ENCODE assay signal across 8 cellular contexts in genomic region chr10:74419491-74420466, GRCh38.
DNase-seq lines count a peak whose midpoint lies in the region; ATAC-seq, FAIRE-seq and TF ChIP-seq lines count a peak whose summit lies in the region.

No MANE protein-coding gene starts in this region.

- H3K27ac ChIP-seq in keratinocyte (ENCODE audit: control insufficient read depth, insufficient read depth, low read length) = no peak overlapping the region
- H3K27ac ChIP-seq in tibial nerve = no peak overlapping the region

- H3K4me2 ChIP-seq in keratinocyte (ENCODE audit: control insufficient read depth, extremely low read depth, insufficient read depth, low read depth, low read length) = no peak overlapping the region

- TF ChIP-seq EP300 in tibial nerve (IDR thresholded peaks at IDR 0.05) = no peak

- H2AFZ ChIP-seq in keratinocyte (ENCODE audit: control insufficient read depth, low read length) = no peak overlapping the region

- ATAC-seq in activated naive CD8-positive, alpha-beta T cell treated with anti-CD3 and anti-CD28 coated beads, Interleukin-2, amount 50 U/mL, for 24 hours = no peak
- no peak for ATAC-seq in GM21786 (IDR thresholded peaks at IDR 0.05; ENCODE audit: unreplicated experiment)

- H3K4me3 Mint-ChIP-seq in activated naive CD8-positive, alpha-beta T cell treated with anti-CD3 and anti-CD28 coated beads, Interleukin-2, amount 50 U/mL, for 24 hours = no peak overlapping the region
- H3K4me3 Mint-ChIP-seq in activated naive CD8-positive, alpha-beta T cell treated with anti-CD3 and anti-CD28 coated beads for 36 hours = no peak overlapping the region

- no peak for FAIRE-seq in keratinocyte (lab: Jason Lieb, UNC)

- H3K27ac Mint-ChIP-seq in activated naive CD8-positive, alpha-beta T cell treated with anti-CD3 and anti-CD28 coated beads, Interleukin-2, amount 50 U/mL, for 24 hours = no peak overlapping the region
- H3K27ac Mint-ChIP-seq in activated naive CD8-positive, alpha-beta T cell treated with anti-CD3 and anti-CD28 coated beads for 36 hours = no peak overlapping the region

- H3K36me3 Mint-ChIP-seq in activated naive CD8-positive, alpha-beta T cell treated with anti-CD3 and anti-CD28 coated beads, Interleukin-2, amount 50 U/mL, for 24 hours (ENCODE audit: low read depth) = peaks cover 23% of the 10 kb centered on the region
- peaks cover 14% of the 10 kb centered on the region for H3K36me3 Mint-ChIP-seq in activated naive CD8-positive, alpha-beta T cell treated with anti-CD3 and anti-CD28 coated beads for 36 hours

- H3K79me2 ChIP-seq in keratinocyte (ENCODE audit: control insufficient read depth, insufficient read depth, low read length) = no peaks in the 10 kb centered on the region

- DNase-seq in activated naive CD8-positive, alpha-beta T cell treated with anti-CD3 and anti-CD28 coated beads, Interleukin-2, amount 50 U/mL, for 24 hours = peak; percentile 14
- DNase-seq in activated naive CD8-positive, alpha-beta T cell treated with anti-CD3 and anti-CD28 coated beads for 36 hours = no peak
- DNase-seq in NCI-H2171 (lab: John Stamatoyannopoulos, UW) (peak; percentile 10), keratinocyte (ENCODE audit: low read depth, low spot score) (no peak), tibial nerve (ENCODE audit: low spot score in 2 of 2) (no peak), amniotic stem cell (lab: John Stamatoyannopoulos, UW) (no peak)
- peak; percentile 23 for DNase-seq in activated T-cell treated with anti-CD3 and anti-CD28 coated beads, Interleukin-2, amount 50 U/mL, for 1 hour

- TF ChIP-seq POLR2A in tibial nerve (IDR thresholded peaks at IDR 0.05) = no peak

- no peaks in the 10 kb centered on the region for H3K9me3 ChIP-seq in keratinocyte (ENCODE audit: control insufficient read depth, low read depth, low read length)
- no peaks in the 10 kb centered on the region for H3K9me3 ChIP-seq in tibial nerve

- H3K4me3 ChIP-seq in keratinocyte (ENCODE audit: control insufficient read depth in 2 of 3, extremely low read depth in 1 of 3, insufficient read depth in 2 of 3, low read depth in 1 of 3, low read length in 3 of 3) (no peak overlapping the region), tibial nerve (no peak overlapping the region)

- H3K36me3 ChIP-seq in keratinocyte (ENCODE audit: control insufficient read depth in 2 of 2, extremely low read depth in 1 of 2, insufficient read depth in 2 of 2, low read length in 2 of 2) (peaks cover 0 to 3% of the 10 kb centered on the region in 2 experiments), tibial nerve (no peaks in the 10 kb centered on the region)

- H3K4me1 ChIP-seq in keratinocyte (ENCODE audit: control insufficient read depth, extremely low read depth, insufficient read depth, low read length) = no peaks in the 10 kb centered on the region
- no peaks in the 10 kb centered on the region for H3K4me1 ChIP-seq in tibial nerve

- H3K27me3 Mint-ChIP-seq in activated naive CD8-positive, alpha-beta T cell treated with anti-CD3 and anti-CD28 coated beads, Interleukin-2, amount 50 U/mL, for 24 hours = no peaks in the 10 kb centered on the region
- no peaks in the 10 kb centered on the region for H3K27me3 Mint-ChIP-seq in activated naive CD8-positive, alpha-beta T cell treated with anti-CD3 and anti-CD28 coated beads for 36 hours

- peaks cover 6% of the 10 kb centered on the region for H3K4me1 Mint-ChIP-seq in activated naive CD8-positive, alpha-beta T cell treated with anti-CD3 and anti-CD28 coated beads, Interleukin-2, amount 50 U/mL, for 24 hours
- H3K4me1 Mint-ChIP-seq in activated naive CD8-positive, alpha-beta T cell treated with anti-CD3 and anti-CD28 coated beads for 36 hours = peaks cover 4% of the 10 kb centered on the region

- no peaks in the 10 kb centered on the region for H3K27me3 ChIP-seq in keratinocyte (ENCODE audit: control insufficient read depth, extremely low read depth, insufficient read depth, low read length)
- H3K27me3 ChIP-seq in tibial nerve = no peaks in the 10 kb centered on the region

- dilution Hi-C loops in keratinocyte (cut with MboI; ENCODE audit: extremely low pct_ligation_motif_present, low sequenced_read_pairs) = no loop called here

- no peaks in the 10 kb centered on the region for H3K9me1 ChIP-seq in keratinocyte (ENCODE audit: control insufficient read depth, extremely low read depth, insufficient read depth, low read length)

- H4K20me1 ChIP-seq in keratinocyte (ENCODE audit: control insufficient read depth, extremely low read depth, insufficient read depth, low read length) = no peaks in the 10 kb centered on the region

- H3K9ac ChIP-seq in keratinocyte (ENCODE audit: control insufficient read depth, extremely low read depth, insufficient read depth, low read length) = no peak overlapping the region

- TF ChIP-seq CTCF in keratinocyte (optimal IDR thresholded peaks at IDR 0.05 in 1 of 3, IDR thresholded peaks at IDR 0.05 in 1 of 3, conservative IDR thresholded peaks at IDR 0.05 in 1 of 3; ENCODE audit: extremely low read depth in 1 of 3, insufficient read depth in 2 of 3, low read length in 3 of 3) (peak in 2 of 3 experiments; percentile 18 to 38), tibial nerve (IDR thresholded peaks at IDR 0.05) (peak; percentile 18 to 38 (median 25))

- 85 to 86% methylated on average over 3 of the region's 3 CpGs for WGBS in tibial nerve, 2 donors

- peaks cover 3% of the 10 kb centered on the region for H3K9me3 Mint-ChIP-seq in activated naive CD8-positive, alpha-beta T cell treated with anti-CD3 and anti-CD28 coated beads, Interleukin-2, amount 50 U/mL, for 24 hours
- peaks cover 2% of the 10 kb centered on the region for H3K9me3 Mint-ChIP-seq in activated naive CD8-positive, alpha-beta T cell treated with anti-CD3 and anti-CD28 coated beads for 36 hours

Comparison
In these comparisons a context has a peak if more than half of its experiments do, and no peak if none do; other contexts are left out.
1. DNase-seq: peak in activated naive CD8-positive, alpha-beta T cell treated with anti-CD3 and anti-CD28 coated beads, Interleukin-2, amount 50 U/mL, for 24 hours (single experiment), NCI-H2171 (single experiment) and activated T-cell treated with anti-CD3 and anti-CD28 coated beads, Interleukin-2, amount 50 U/mL, for 1 hour (single experiment); none in activated naive CD8-positive, alpha-beta T cell treated with anti-CD3 and anti-CD28 coated beads for 36 hours (single experiment), keratinocyte (single experiment), tibial nerve (0 of 2) and amniotic stem cell (single experiment).